ENCODE assay signal across 1 cellular context in the genomic region with DNA sequence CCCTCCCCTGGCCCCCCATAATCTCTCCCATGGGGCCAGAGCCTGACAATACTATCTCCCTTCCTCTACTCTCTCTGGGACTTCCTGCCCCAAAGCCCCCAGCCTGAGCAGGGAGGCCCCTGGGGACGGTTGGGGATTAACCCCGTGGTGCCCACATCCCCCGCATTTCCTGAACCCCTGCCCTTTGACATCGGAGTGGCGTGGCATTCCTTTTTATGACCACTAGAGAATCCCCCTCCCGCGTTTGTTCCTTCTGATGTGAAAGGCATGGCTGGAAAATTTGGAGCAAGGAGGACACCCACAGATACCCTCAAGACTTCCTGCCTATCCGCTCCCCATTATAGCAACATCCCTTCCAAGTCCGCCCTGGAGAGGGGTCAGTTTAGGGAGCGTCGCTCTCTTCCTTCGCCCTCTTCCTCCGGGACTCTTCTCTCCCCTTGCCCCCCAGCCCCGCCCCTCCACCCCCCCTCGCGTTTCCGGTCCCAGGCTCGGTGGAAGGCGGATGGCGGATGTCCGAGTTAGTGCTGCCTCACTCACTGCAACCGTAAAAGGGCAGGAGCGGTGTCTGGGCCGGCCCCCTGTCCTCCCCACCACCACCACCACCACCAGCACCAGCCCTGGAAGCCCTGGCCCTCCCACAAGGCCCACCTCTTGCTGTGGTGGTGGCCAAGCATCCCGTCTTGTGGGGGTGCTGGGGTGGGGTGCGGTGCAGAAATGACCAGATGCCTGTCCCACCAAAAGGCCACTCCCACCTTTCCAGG.
TF ChIP-seq lines count a peak whose summit lies in the region.

No MANE protein-coding gene starts in this region.

TF ChIP-seq in K562, 482 proteins besides CTCF, POLR2A, EP300 and RAD21 (continued from another document and continues in another):
- no peak for TF ChIP-seq RAD51 (IDR thresholded peaks at IDR 0.05; ENCODE audit: borderline replicate concordance, low read depth)
- no peak for TF ChIP-seq TRIM24 (IDR thresholded peaks at IDR 0.05)
- no peak for TF ChIP-seq ZC3H4 (CRISPR knock-in tag; IDR thresholded peaks at IDR 0.05; ENCODE audit: borderline replicate concordance)
- TF ChIP-seq TARDBP (IDR thresholded peaks at IDR 0.05) = no peak; the same call in 1 of the 2 replicates
- TF ChIP-seq, protein P1, sequence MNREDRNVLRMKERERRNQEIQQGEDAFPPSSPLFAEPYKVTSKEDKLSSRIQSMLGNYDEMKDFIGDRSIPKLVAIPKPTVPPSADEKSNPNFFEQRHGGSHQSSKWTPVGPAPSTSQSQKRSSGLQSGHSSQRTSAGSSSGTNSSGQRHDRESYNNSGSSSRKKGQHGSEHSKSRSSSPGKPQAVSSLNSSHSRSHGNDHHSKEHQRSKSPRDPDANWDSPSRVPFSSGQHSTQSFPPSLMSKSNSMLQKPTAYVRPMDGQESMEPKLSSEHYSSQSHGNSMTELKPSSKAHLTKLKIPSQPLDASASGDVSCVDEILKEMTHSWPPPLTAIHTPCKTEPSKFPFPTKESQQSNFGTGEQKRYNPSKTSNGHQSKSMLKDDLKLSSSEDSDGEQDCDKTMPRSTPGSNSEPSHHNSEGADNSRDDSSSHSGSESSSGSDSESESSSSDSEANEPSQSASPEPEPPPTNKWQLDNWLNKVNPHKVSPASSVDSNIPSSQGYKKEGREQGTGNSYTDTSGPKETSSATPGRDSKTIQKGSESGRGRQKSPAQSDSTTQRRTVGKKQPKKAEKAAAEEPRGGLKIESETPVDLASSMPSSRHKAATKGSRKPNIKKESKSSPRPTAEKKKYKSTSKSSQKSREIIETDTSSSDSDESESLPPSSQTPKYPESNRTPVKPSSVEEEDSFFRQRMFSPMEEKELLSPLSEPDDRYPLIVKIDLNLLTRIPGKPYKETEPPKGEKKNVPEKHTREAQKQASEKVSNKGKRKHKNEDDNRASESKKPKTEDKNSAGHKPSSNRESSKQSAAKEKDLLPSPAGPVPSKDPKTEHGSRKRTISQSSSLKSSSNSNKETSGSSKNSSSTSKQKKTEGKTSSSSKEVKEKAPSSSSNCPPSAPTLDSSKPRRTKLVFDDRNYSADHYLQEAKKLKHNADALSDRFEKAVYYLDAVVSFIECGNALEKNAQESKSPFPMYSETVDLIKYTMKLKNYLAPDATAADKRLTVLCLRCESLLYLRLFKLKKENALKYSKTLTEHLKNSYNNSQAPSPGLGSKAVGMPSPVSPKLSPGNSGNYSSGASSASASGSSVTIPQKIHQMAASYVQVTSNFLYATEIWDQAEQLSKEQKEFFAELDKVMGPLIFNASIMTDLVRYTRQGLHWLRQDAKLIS (CRISPR knock-in tag; IDR thresholded peaks at IDR 0.05) = 0 out of 2 replicates have a peak, but pooled peaks have one; percentile 55
- TF ChIP-seq ZBTB8A (IDR thresholded peaks at IDR 0.05; ENCODE audit: partially characterized antibody) = no peak
- peak in 1 of 2 experiments; percentile 57; a peak in 3 of 4 replicates for TF ChIP-seq MAZ (CRISPR knock-in tag; conservative IDR thresholded peaks at IDR 0.05 in 1 of 2, IDR thresholded peaks at IDR 0.05 in 1 of 2)
- TF ChIP-seq ETV6 (IDR thresholded peaks at IDR 0.05; ENCODE audit: borderline replicate concordance in 1 of 2, low read depth in 2 of 2, low read length in 1 of 2) = peak in 1 of 2 experiments; percentile 61; a peak in 1 of 4 replicates
- TF ChIP-seq ETV6 (CRISPR knock-in tag; IDR thresholded peaks at IDR 0.05; ENCODE audit: borderline replicate concordance) = no peak
- TF ChIP-seq, protein P2, sequence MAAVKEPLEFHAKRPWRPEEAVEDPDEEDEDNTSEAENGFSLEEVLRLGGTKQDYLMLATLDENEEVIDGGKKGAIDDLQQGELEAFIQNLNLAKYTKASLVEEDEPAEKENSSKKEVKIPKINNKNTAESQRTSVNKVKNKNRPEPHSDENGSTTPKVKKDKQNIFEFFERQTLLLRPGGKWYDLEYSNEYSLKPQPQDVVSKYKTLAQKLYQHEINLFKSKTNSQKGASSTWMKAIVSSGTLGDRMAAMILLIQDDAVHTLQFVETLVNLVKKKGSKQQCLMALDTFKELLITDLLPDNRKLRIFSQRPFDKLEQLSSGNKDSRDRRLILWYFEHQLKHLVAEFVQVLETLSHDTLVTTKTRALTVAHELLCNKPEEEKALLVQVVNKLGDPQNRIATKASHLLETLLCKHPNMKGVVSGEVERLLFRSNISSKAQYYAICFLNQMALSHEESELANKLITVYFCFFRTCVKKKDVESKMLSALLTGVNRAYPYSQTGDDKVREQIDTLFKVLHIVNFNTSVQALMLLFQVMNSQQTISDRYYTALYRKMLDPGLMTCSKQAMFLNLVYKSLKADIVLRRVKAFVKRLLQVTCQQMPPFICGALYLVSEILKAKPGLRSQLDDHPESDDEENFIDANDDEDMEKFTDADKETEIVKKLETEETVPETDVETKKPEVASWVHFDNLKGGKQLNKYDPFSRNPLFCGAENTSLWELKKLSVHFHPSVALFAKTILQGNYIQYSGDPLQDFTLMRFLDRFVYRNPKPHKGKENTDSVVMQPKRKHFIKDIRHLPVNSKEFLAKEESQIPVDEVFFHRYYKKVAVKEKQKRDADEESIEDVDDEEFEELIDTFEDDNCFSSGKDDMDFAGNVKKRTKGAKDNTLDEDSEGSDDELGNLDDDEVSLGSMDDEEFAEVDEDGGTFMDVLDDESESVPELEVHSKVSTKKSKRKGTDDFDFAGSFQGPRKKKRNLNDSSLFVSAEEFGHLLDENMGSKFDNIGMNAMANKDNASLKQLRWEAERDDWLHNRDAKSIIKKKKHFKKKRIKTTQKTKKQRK (IDR thresholded peaks at IDR 0.05; ENCODE audit: borderline replicate concordance, low read depth, low read length) = no peak
- TF ChIP-seq MYBL2 (IDR thresholded peaks at IDR 0.05; ENCODE audit: low read depth) = no peak
- TF ChIP-seq MYBL2 (CRISPR knock-in tag; IDR thresholded peaks at IDR 0.05; ENCODE audit: borderline replicate concordance) = no peak
- no peak; the same call in 1 of the 2 replicates for TF ChIP-seq NFE2 (IDR thresholded peaks at IDR 0.05; ENCODE audit: low read depth)
- no peak for TF ChIP-seq ZNF79 (CRISPR knock-in tag; IDR thresholded peaks at IDR 0.05; ENCODE audit: low read depth)
- TF ChIP-seq, protein P3, sequence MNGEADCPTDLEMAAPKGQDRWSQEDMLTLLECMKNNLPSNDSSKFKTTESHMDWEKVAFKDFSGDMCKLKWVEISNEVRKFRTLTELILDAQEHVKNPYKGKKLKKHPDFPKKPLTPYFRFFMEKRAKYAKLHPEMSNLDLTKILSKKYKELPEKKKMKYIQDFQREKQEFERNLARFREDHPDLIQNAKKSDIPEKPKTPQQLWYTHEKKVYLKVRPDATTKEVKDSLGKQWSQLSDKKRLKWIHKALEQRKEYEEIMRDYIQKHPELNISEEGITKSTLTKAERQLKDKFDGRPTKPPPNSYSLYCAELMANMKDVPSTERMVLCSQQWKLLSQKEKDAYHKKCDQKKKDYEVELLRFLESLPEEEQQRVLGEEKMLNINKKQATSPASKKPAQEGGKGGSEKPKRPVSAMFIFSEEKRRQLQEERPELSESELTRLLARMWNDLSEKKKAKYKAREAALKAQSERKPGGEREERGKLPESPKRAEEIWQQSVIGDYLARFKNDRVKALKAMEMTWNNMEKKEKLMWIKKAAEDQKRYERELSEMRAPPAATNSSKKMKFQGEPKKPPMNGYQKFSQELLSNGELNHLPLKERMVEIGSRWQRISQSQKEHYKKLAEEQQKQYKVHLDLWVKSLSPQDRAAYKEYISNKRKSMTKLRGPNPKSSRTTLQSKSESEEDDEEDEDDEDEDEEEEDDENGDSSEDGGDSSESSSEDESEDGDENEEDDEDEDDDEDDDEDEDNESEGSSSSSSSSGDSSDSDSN (IDR thresholded peaks at IDR 0.05; ENCODE audit: borderline replicate concordance in 1 of 2, low read depth in 2 of 2, low read length in 2 of 2) = no peak
- no peak for TF ChIP-seq NUFIP1 (IDR thresholded peaks at IDR 0.05; ENCODE audit: partially characterized antibody)
- TF ChIP-seq ZNF408 (CRISPR knock-in tag; IDR thresholded peaks at IDR 0.05; ENCODE audit: low read depth) = no peak
- TF ChIP-seq, protein P4, sequence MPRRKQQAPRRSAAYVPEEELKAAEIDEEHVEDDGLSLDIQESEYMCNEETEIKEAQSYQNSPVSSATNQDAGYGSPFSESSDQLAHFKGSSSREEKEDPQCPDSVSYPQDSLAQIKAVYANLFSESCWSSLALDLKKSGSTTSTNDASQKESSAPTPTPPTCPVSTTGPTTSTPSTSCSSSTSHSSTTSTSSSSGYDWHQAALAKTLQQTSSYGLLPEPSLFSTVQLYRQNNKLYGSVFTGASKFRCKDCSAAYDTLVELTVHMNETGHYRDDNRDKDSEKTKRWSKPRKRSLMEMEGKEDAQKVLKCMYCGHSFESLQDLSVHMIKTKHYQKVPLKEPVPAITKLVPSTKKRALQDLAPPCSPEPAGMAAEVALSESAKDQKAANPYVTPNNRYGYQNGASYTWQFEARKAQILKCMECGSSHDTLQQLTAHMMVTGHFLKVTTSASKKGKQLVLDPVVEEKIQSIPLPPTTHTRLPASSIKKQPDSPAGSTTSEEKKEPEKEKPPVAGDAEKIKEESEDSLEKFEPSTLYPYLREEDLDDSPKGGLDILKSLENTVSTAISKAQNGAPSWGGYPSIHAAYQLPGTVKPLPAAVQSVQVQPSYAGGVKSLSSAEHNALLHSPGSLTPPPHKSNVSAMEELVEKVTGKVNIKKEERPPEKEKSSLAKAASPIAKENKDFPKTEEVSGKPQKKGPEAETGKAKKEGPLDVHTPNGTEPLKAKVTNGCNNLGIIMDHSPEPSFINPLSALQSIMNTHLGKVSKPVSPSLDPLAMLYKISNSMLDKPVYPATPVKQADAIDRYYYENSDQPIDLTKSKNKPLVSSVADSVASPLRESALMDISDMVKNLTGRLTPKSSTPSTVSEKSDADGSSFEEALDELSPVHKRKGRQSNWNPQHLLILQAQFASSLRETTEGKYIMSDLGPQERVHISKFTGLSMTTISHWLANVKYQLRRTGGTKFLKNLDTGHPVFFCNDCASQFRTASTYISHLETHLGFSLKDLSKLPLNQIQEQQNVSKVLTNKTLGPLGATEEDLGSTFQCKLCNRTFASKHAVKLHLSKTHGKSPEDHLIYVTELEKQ (CRISPR knock-in tag; IDR thresholded peaks at IDR 0.05) = no peak
- no peak for TF ChIP-seq KLF13 (tag; IDR thresholded peaks at IDR 0.05; ENCODE audit: borderline replicate concordance, low read depth)
- TF ChIP-seq ZKSCAN3 (CRISPR knock-in tag; IDR thresholded peaks at IDR 0.05) = no peak
- no peak for TF ChIP-seq CBFB (CRISPR knock-in tag; IDR thresholded peaks at IDR 0.05)
- TF ChIP-seq EP400 (IDR thresholded peaks at IDR 0.05) = peak; percentile 58
- TF ChIP-seq GABPB2 (CRISPR knock-in tag; conservative IDR thresholded peaks at IDR 0.05) = no peak
- TF ChIP-seq, protein P5, sequence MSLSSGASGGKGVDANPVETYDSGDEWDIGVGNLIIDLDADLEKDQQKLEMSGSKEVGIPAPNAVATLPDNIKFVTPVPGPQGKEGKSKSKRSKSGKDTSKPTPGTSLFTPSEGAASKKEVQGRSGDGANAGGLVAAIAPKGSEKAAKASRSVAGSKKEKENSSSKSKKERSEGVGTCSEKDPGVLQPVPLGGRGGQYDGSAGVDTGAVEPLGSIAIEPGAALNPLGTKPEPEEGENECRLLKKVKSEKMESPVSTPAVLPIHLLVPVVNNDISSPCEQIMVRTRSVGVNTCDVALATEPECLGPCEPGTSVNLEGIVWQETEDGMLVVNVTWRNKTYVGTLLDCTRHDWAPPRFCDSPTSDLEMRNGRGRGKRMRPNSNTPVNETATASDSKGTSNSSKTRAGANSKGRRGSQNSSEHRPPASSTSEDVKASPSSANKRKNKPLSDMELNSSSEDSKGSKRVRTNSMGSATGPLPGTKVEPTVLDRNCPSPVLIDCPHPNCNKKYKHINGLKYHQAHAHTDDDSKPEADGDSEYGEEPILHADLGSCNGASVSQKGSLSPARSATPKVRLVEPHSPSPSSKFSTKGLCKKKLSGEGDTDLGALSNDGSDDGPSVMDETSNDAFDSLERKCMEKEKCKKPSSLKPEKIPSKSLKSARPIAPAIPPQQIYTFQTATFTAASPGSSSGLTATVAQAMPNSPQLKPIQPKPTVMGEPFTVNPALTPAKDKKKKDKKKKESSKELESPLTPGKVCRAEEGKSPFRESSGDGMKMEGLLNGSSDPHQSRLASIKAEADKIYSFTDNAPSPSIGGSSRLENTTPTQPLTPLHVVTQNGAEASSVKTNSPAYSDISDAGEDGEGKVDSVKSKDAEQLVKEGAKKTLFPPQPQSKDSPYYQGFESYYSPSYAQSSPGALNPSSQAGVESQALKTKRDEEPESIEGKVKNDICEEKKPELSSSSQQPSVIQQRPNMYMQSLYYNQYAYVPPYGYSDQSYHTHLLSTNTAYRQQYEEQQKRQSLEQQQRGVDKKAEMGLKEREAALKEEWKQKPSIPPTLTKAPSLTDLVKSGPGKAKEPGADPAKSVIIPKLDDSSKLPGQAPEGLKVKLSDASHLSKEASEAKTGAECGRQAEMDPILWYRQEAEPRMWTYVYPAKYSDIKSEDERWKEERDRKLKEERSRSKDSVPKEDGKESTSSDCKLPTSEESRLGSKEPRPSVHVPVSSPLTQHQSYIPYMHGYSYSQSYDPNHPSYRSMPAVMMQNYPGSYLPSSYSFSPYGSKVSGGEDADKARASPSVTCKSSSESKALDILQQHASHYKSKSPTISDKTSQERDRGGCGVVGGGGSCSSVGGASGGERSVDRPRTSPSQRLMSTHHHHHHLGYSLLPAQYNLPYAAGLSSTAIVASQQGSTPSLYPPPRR (CRISPR knock-in tag; IDR thresholded peaks at IDR 0.05; ENCODE audit: borderline replicate concordance) = no peak
- no peak for TF ChIP-seq ZNF77 (CRISPR knock-in tag; IDR thresholded peaks at IDR 0.05)
- no peak for TF ChIP-seq ZSCAN32 (CRISPR knock-in tag; IDR thresholded peaks at IDR 0.05)
- TF ChIP-seq, protein P6, sequence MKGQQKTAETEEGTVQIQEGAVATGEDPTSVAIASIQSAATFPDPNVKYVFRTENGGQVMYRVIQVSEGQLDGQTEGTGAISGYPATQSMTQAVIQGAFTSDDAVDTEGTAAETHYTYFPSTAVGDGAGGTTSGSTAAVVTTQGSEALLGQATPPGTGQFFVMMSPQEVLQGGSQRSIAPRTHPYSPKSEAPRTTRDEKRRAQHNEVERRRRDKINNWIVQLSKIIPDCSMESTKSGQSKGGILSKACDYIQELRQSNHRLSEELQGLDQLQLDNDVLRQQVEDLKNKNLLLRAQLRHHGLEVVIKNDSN (CRISPR knock-in tag; IDR thresholded peaks at IDR 0.05) = no peak
- 0 out of 2 replicates have a peak, but pooled peaks have one; percentile 23 for TF ChIP-seq XRCC5 (IDR thresholded peaks at IDR 0.05; ENCODE audit: low read depth, low read length)
- TF ChIP-seq, protein P7, sequence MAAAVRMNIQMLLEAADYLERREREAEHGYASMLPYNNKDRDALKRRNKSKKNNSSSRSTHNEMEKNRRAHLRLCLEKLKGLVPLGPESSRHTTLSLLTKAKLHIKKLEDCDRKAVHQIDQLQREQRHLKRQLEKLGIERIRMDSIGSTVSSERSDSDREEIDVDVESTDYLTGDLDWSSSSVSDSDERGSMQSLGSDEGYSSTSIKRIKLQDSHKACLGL (CRISPR knock-in tag; IDR thresholded peaks at IDR 0.05; ENCODE audit: borderline replicate concordance, poor library complexity, severe bottlenecking) = no peak
- TF ChIP-seq TAF1 (IDR thresholded peaks at IDR 0.05; ENCODE audit: control insufficient read depth, extremely low read depth, insufficient read depth, low read length, severe bottlenecking) = peak; percentile 31
- TF ChIP-seq ELF1 (tag; IDR thresholded peaks at IDR 0.05) = peak; percentile 65
